ENCODE assay signal across 1 cellular context in the genomic region with DNA sequence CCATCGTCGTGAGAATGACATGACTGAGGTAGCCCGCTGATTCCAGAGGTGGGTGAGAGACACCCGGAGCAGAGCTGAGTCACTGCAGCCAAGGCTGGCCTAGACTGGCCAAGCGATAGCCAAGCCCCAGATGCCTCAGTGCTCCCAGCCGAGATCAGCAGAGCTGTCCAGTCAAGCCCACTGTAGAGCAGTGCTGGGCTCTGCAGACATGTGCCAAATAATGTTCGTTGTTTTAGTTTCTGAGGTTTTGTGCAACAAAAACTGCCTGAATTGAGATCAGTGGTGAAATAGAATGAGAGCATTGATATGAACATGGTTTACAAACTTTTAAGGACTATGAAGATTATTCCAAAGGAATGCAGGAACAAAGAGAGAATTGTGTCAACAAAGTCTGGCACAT.
TF ChIP-seq lines count a peak whose summit lies in the region.

No MANE protein-coding gene starts in this region.

TF ChIP-seq in HepG2, 621 proteins besides CTCF, POLR2A, EP300 and RAD21 (continued from another document):
- TF ChIP-seq, protein P1, sequence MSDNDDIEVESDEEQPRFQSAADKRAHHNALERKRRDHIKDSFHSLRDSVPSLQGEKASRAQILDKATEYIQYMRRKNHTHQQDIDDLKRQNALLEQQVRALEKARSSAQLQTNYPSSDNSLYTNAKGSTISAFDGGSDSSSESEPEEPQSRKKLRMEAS (IDR thresholded peaks at IDR 0.05): 0 out of 2 replicates have a peak, but pooled peaks have one; percentile 24
- TF ChIP-seq ZNF768 (CRISPR knock-in tag; IDR thresholded peaks at IDR 0.05): peak; percentile 58; the same call in 1 of the 2 replicates
- peak; percentile 30; the same call in 1 of the 2 replicates for TF ChIP-seq ZNF644 (CRISPR knock-in tag; IDR thresholded peaks at IDR 0.05; ENCODE audit: low read depth)
- TF ChIP-seq ZNF496 (CRISPR knock-in tag; IDR thresholded peaks at IDR 0.05; ENCODE audit: insufficient replicate concordance): no peak
- TF ChIP-seq IRX3 (CRISPR knock-in tag; IDR thresholded peaks at IDR 0.05; ENCODE audit: borderline replicate concordance, low read depth): no peak
- TF ChIP-seq, protein P2, sequence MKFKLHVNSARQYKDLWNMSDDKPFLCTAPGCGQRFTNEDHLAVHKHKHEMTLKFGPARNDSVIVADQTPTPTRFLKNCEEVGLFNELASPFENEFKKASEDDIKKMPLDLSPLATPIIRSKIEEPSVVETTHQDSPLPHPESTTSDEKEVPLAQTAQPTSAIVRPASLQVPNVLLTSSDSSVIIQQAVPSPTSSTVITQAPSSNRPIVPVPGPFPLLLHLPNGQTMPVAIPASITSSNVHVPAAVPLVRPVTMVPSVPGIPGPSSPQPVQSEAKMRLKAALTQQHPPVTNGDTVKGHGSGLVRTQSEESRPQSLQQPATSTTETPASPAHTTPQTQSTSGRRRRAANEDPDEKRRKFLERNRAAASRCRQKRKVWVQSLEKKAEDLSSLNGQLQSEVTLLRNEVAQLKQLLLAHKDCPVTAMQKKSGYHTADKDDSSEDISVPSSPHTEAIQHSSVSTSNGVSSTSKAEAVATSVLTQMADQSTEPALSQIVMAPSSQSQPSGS (CRISPR knock-in tag; IDR thresholded peaks at IDR 0.05): no peak
- TF ChIP-seq JUND (CRISPR knock-in tag; IDR thresholded peaks at IDR 0.05): no peak
- TF ChIP-seq ZFP90 (CRISPR knock-in tag; IDR thresholded peaks at IDR 0.05; ENCODE audit: borderline replicate concordance): 0 out of 2 replicates have a peak, but pooled peaks have one; percentile 52
- TF ChIP-seq, protein P3, sequence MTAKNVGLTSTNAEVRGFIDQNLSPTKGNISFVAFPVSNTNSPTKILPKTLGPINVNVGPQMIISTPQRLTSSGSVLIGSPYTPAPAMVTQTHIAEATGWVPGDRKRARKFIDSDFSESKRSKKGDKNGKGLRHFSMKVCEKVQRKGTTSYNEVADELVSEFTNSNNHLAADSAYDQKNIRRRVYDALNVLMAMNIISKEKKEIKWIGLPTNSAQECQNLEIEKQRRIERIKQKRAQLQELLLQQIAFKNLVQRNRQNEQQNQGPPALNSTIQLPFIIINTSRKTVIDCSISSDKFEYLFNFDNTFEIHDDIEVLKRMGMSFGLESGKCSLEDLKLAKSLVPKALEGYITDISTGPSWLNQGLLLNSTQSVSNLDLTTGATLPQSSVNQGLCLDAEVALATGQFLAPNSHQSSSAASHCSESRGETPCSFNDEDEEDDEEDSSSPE (CRISPR knock-in tag; IDR thresholded peaks at IDR 0.05): no peak
- no peak for TF ChIP-seq GATAD2A (CRISPR knock-in tag; IDR thresholded peaks at IDR 0.05)
